Comparison of ENCODE assay signal across 18 cellular contexts in genomic region chr15:31271224-31271635, GRCh38. TPM values are rescaled to one million over a fixed set of nuclear protein-coding genes. Genes with fewer than 3 reads are reported as not detected.
DNase-seq lines count a peak whose midpoint lies in the region; ATAC-seq lines count a peak whose summit lies in the region.
"Had no signal": no experiment of that assay in that cellular context is flagged by ENCODE, and none has a peak within 500 bp of the region (broad histone marks: within the 10 kb centered on the region; RNA-seq: fewer than 3 reads in every experiment).

No MANE protein-coding gene starts in this region.

- H3K27ac Mint-ChIP-seq in activated CD8-positive, alpha-beta memory T cell treated with anti-CD3 and anti-CD28 coated beads, Interleukin-2, amount 10 ng/mL, durations not matched to agents 7 days and 5 days: peak overlapping the region; percentile 27

- CTCF ChIA-PET in activated CD8-positive, alpha-beta memory T cell treated with anti-CD3 and anti-CD28 coated beads, Interleukin-2, amount 10 ng/mL, durations not matched to agents 7 days and 5 days (lab: Charles Lee): no interaction called here

- no peaks in the 10 kb centered on the region for H3K36me3 Mint-ChIP-seq in activated CD8-positive, alpha-beta memory T cell treated with anti-CD3 and anti-CD28 coated beads, Interleukin-2, amount 10 ng/mL, durations not matched to agents 7 days and 5 days
- H3K36me3 Mint-ChIP-seq: naive B cell had no signal

- H3K27me3 Mint-ChIP-seq in activated CD8-positive, alpha-beta memory T cell treated with anti-CD3 and anti-CD28 coated beads, Interleukin-2, amount 10 ng/mL, durations not matched to agents 7 days and 5 days: no peaks in the 10 kb centered on the region
- H3K27me3 Mint-ChIP-seq: naive B cell had no signal

- intact Hi-C loops in cardiac septum (cut with DNase I): no loop called here
- intact Hi-C loops in Right ventricle myocardium inferior (cut with DNase I): no loop called here

- DNase-seq in cardiac septum (ENCODE audit: low spot score) (peak; percentile 38), Right ventricle myocardium inferior (ENCODE audit: missing footprints) (no peak), mucosa of gallbladder (ENCODE audit: low spot score) (peak; percentile 9), amniotic stem cell (lab: John Stamatoyannopoulos, UW) (no peak), NCI-H226 (no peak)
- DNase-seq in activated CD8-positive, alpha-beta memory T cell treated with anti-CD3 and anti-CD28 coated beads, Interleukin-2, amount 10 ng/mL, durations not matched to agents 7 days and 5 days: peak; percentile 38
- DNase-seq in activated CD4-positive, CD25-positive, alpha-beta regulatory T cell treated with anti-CD3 and anti-CD28 coated beads, Interleukin-2, amount 50 U/mL, for 72 hours: no peak
- DNase-seq: central memory CD4-positive, alpha-beta T cell; DMS79; foreskin melanocyte; mammary epithelial cell; naive B cell; NCI-H1092 treated with DMSO at 0.1 percent for 48 hours; NCI-H524 treated with DMSO at 0.1 percent for 48 hours; stimulated activated naive CD4-positive, alpha-beta T cell; SW 1271; thyroid gland had no signal

- H3K4me1 Mint-ChIP-seq in activated CD8-positive, alpha-beta memory T cell treated with anti-CD3 and anti-CD28 coated beads, Interleukin-2, amount 10 ng/mL, durations not matched to agents 7 days and 5 days: peaks cover 53% of the 10 kb centered on the region

- no peak overlapping the region for H3K4me3 Mint-ChIP-seq in activated CD8-positive, alpha-beta memory T cell treated with anti-CD3 and anti-CD28 coated beads, Interleukin-2, amount 10 ng/mL, durations not matched to agents 7 days and 5 days

- no peaks in the 10 kb centered on the region for H3K9me3 Mint-ChIP-seq in activated CD8-positive, alpha-beta memory T cell treated with anti-CD3 and anti-CD28 coated beads, Interleukin-2, amount 10 ng/mL, durations not matched to agents 7 days and 5 days (ENCODE audit: low read depth)
- H3K9me3 Mint-ChIP-seq: naive B cell had no signal

- no peak for ATAC-seq in Right ventricle myocardium inferior
- ATAC-seq in activated CD8-positive, alpha-beta memory T cell treated with anti-CD3 and anti-CD28 coated beads, Interleukin-2, amount 10 ng/mL, durations not matched to agents 7 days and 5 days: no peak
- ATAC-seq: GM12878 had no signal

RNA-seq across cellular contexts. Expression of gene KLF13, which starts 55.4 kb away (rescaled TPM):
- total RNA-seq in cardiac septum (35.7 TPM), Right ventricle myocardium inferior (63.4 TPM), mucosa of gallbladder (86.0 TPM)
- 100 to 1,000 TPM; 163 to 206 TPM for total RNA-seq in activated CD8-positive, alpha-beta memory T cell treated with anti-CD3 and anti-CD28 coated beads, Interleukin-2, amount 10 ng/mL, durations not matched to agents 7 days and 5 days

Comparison
In these comparisons a context has a peak if more than half of its experiments do, and no peak if none do; other contexts are left out.
1. DNase-seq: peak in cardiac septum (single experiment), activated CD8-positive, alpha-beta memory T cell treated with anti-CD3 and anti-CD28 coated beads, Interleukin-2, amount 10 ng/mL, durations not matched to agents 7 days and 5 days (single experiment) and mucosa of gallbladder (single experiment); none in Right ventricle myocardium inferior (single experiment), amniotic stem cell (single experiment), NCI-H226 (single experiment) and activated CD4-positive, CD25-positive, alpha-beta regulatory T cell treated with anti-CD3 and anti-CD28 coated beads, Interleukin-2, amount 50 U/mL, for 72 hours (single experiment).